In genomic region chr2:231123362-231123898, GRCh38 we compare ENCODE assay signal across 11 cellular contexts. TPM values are rescaled to one million over a fixed set of nuclear protein-coding genes. Genes with fewer than 3 reads are reported as not detected.
DNase-seq lines count a peak whose midpoint lies in the region; ATAC-seq and TF ChIP-seq lines count a peak whose summit lies in the region.
"Had no signal": no experiment of that assay in that cellular context is flagged by ENCODE, and none has a peak within 500 bp of the region (broad histone marks: within the 10 kb centered on the region; RNA-seq: fewer than 3 reads in every experiment).

No MANE protein-coding gene starts in this region.

- no peak overlapping the region for H2AFZ ChIP-seq in neuronal stem cell (ENCODE audit: low read length)

- peaks cover 2 to 21% of the 10 kb centered on the region in 2 donors for H3K4me1 ChIP-seq in neuronal stem cell (ENCODE audit: control insufficient read depth in 2 of 2, insufficient read depth in 1 of 2, low read depth in 1 of 2, low read length in 2 of 2)

- no peak overlapping the region for H3K27ac ChIP-seq in neuronal stem cell (replicated peaks; ENCODE audit: low read length)
- H3K27ac ChIP-seq: KMS-11 had no signal

- no peak for TF ChIP-seq CTCF in endothelial cell (IDR thresholded peaks at IDR 0.05; ENCODE audit: unreplicated experiment)
- TF ChIP-seq CTCF in mesothelial cell of epicardium (IDR thresholded peaks at IDR 0.05; ENCODE audit: unreplicated experiment): no peak

- WGBS in neuronal stem cell (ENCODE audit: extremely low coverage in 2 of 2, insufficient read length in 2 of 2, insufficient replicate concordance in 1 of 2), 2 donors: no CpG with 5 or more reads among the region's 4 CpGs

- no peak overlapping the region for H2BK12ac ChIP-seq in neuronal stem cell (ENCODE audit: low read length)

- H3K4me1 Mint-ChIP-seq in endothelial cell (ENCODE audit: unreplicated experiment) (peaks cover 33% of the 10 kb centered on the region), mesothelial cell of epicardium (peaks cover 58% of the 10 kb centered on the region)

- no peaks in the 10 kb centered on the region for H3K9me3 ChIP-seq in neuronal stem cell (replicated peaks in 1 of 2; ENCODE audit: control insufficient read depth in 2 of 2, insufficient read depth in 1 of 2, low read depth in 1 of 2, low read length in 2 of 2)

- H3K36me3 Mint-ChIP-seq in endothelial cell (ENCODE audit: low read depth, unreplicated experiment) (no peaks in the 10 kb centered on the region), mesothelial cell of epicardium (no peaks in the 10 kb centered on the region)

- no peak overlapping the region for H3K14ac ChIP-seq in neuronal stem cell (ENCODE audit: low read length)

- H3K9me3 Mint-ChIP-seq in endothelial cell (ENCODE audit: unreplicated experiment): no peaks in the 10 kb centered on the region
- H3K9me3 Mint-ChIP-seq in mesothelial cell of epicardium: no peaks in the 10 kb centered on the region
- H3K9me3 Mint-ChIP-seq: naive thymus-derived CD8-positive, alpha-beta T cell had no signal

- H2BK5ac ChIP-seq in neuronal stem cell (ENCODE audit: low read length): no peak overlapping the region

- peak overlapping the region; percentile 93 for H3K27ac Mint-ChIP-seq in endothelial cell (ENCODE audit: unreplicated experiment)
- H3K27ac Mint-ChIP-seq in mesothelial cell of epicardium: peak overlapping the region; percentile 84

- no peak overlapping the region for H2BK15ac ChIP-seq in neuronal stem cell (ENCODE audit: low read length)

- H3K27me3 Mint-ChIP-seq in endothelial cell (ENCODE audit: unreplicated experiment) (no peaks in the 10 kb centered on the region), mesothelial cell of epicardium (ENCODE audit: low read depth) (no peaks in the 10 kb centered on the region)
- H3K27me3 Mint-ChIP-seq: naive thymus-derived CD8-positive, alpha-beta T cell had no signal

- H3K9ac ChIP-seq in neuronal stem cell (ENCODE audit: low read depth, low read length, poor library complexity): no peak overlapping the region
- H3K9ac ChIP-seq: KMS-11 had no signal

- H4K91ac ChIP-seq in neuronal stem cell (ENCODE audit: low read depth, low read length, poor library complexity): no peak overlapping the region

- DNase-seq in AG08395 (ENCODE audit: low spot score): peak; percentile 6
- peak; percentile 21 for DNase-seq in MV-4-11 (lab: John Stamatoyannopoulos, UW)
- peak; percentile 7 for DNase-seq in endothelial cell (ENCODE audit: low spot score)
- DNase-seq in mesothelial cell of epicardium (ENCODE audit: low spot score in 2 of 2, unreplicated experiment in 2 of 2): no peak
- no peak for DNase-seq in stimulated activated naive CD4-positive, alpha-beta T cell treated with Interleukin-2 at 50 U/mL for 16 hours (lab: John Stamatoyannopoulos, UW)
- no peak for DNase-seq in GOT3 (lab: John Stamatoyannopoulos, UW)
- no peak for DNase-seq in neuronal stem cell (ENCODE audit: low spot score)
- DNase-seq: naive thymus-derived CD8-positive, alpha-beta T cell; PC-3 had no signal

- H3K27me3 ChIP-seq in neuronal stem cell (ENCODE audit: control insufficient read depth in 3 of 3, insufficient read depth in 3 of 3, low read depth in 1 of 3, low read length in 3 of 3): no peaks in the 10 kb centered on the region

- no peaks in the 10 kb centered on the region for H3K79me1 ChIP-seq in neuronal stem cell (ENCODE audit: low read depth, low read length)

- no peak for ATAC-seq in GM18517 (IDR thresholded peaks at IDR 0.05; ENCODE audit: unreplicated experiment)
- ATAC-seq: naive thymus-derived CD8-positive, alpha-beta T cell; PC-3 had no signal

- peaks cover 0 to 5% of the 10 kb centered on the region in 2 donors for H3K36me3 ChIP-seq in neuronal stem cell (replicated peaks in 1 of 2; ENCODE audit: control insufficient read depth in 2 of 2, insufficient read depth in 2 of 2, low read length in 2 of 2)

- H3K4me3 ChIP-seq in neuronal stem cell (ENCODE audit: low read length in 2 of 2): no peak overlapping the region

- H3K4me2 ChIP-seq in neuronal stem cell (ENCODE audit: insufficient read depth, low read length, poor library complexity, severe bottlenecking): no peak overlapping the region
- H3K4me2 ChIP-seq: KMS-11 had no signal

- peak overlapping the region; percentile 40 for H3K4me3 Mint-ChIP-seq in endothelial cell (ENCODE audit: unreplicated experiment)
- peak overlapping the region; percentile 51 for H3K4me3 Mint-ChIP-seq in mesothelial cell of epicardium

- H3K23ac ChIP-seq in neuronal stem cell (ENCODE audit: low read depth, low read length, poor library complexity): no peak overlapping the region

- no peak overlapping the region for H3K18ac ChIP-seq in neuronal stem cell (ENCODE audit: low read length)

- no peak overlapping the region for H2AK5ac ChIP-seq in neuronal stem cell (ENCODE audit: low read depth, low read length)

- no peak overlapping the region for H2BK120ac ChIP-seq in neuronal stem cell (ENCODE audit: low read depth, low read length)

- H3K4ac ChIP-seq in neuronal stem cell (ENCODE audit: low read length): no peak overlapping the region

- no peak overlapping the region for H4K8ac ChIP-seq in neuronal stem cell (ENCODE audit: low read depth, low read length)

RNA-seq across cellular contexts. Expression of gene HTR2B, which starts 1.4 kb away (rescaled TPM):
- total RNA-seq in endothelial cell (ENCODE audit: unreplicated experiment) (0.80 TPM), mesothelial cell of epicardium (2.6 to 3.7 TPM (median 3.4 TPM) in 3 replicates)
- not detected for polyA plus RNA-seq in neuronal stem cell (2013, experiment 1 of 2)
- polyA plus RNA-seq in neuronal stem cell (2013, experiment 2 of 2): not detected
- total RNA-seq: naive thymus-derived CD8-positive, alpha-beta T cell; PC-3 had no signal

Comparison
In these comparisons a context has a peak if more than half of its experiments do, and no peak if none do; other contexts are left out.
1. DNase-seq: peak in AG08395 (single experiment), MV-4-11 (single experiment) and endothelial cell (single experiment); none in mesothelial cell of epicardium (0 of 2), stimulated activated naive CD4-positive, alpha-beta T cell treated with Interleukin-2 at 50 U/mL for 16 hours (single experiment), GOT3 (single experiment) and neuronal stem cell (single experiment).